In genomic region chr4:153008578-153009199, GRCh38 we compare ENCODE assay signal across 10 cellular contexts.
DNase-seq lines count a peak whose midpoint lies in the region; ATAC-seq and TF ChIP-seq lines count a peak whose summit lies in the region.
"Had no signal": no experiment of that assay in that cellular context is flagged by ENCODE, and none has a peak within 500 bp of the region (broad histone marks: within the 10 kb centered on the region; RNA-seq: fewer than 3 reads in every experiment).

No MANE protein-coding gene starts in this region.

- in situ Hi-C loops in transverse colon (cut with MboI; ENCODE audit: low pct_ligation_motif_present in 1 of 4, low pct_unique_long_range_greater_than_20kb in 1 of 4, low sequenced_read_pairs in 3 of 4): no loop called here

- TF ChIP-seq POLR2A in suprapubic skin (IDR thresholded peaks at IDR 0.05) (no peak), transverse colon (IDR thresholded peaks at IDR 0.05) (no peak)

- H3K4me3 ChIP-seq in suprapubic skin (no peak overlapping the region), transverse colon (no peak overlapping the region)
- H3K4me3 ChIP-seq: A549 had no signal

- H3K4me1 ChIP-seq in suprapubic skin (peaks cover 7% of the 10 kb centered on the region), transverse colon (no peaks in the 10 kb centered on the region)
- H3K4me1 ChIP-seq: A549 had no signal

- ATAC-seq in GM19372 (IDR thresholded peaks at IDR 0.05; ENCODE audit: low read depth, unreplicated experiment) (peak; percentile 61), HG02623 (IDR thresholded peaks at IDR 0.05; ENCODE audit: unreplicated experiment) (peak; percentile 73), HG03469 (IDR thresholded peaks at IDR 0.05; ENCODE audit: unreplicated experiment) (peak; percentile 67), HG02642 (IDR thresholded peaks at IDR 0.05; ENCODE audit: poor library complexity, unreplicated experiment) (no peak)
- ATAC-seq: A549 had no signal

- H3K27ac ChIP-seq in suprapubic skin: no peak overlapping the region
- H3K27ac ChIP-seq in transverse colon: no peak overlapping the region
- H3K27ac ChIP-seq: A549 had no signal

- WGBS in suprapubic skin: 85% methylated on average over 15 of the region's 15 CpGs
- WGBS in transverse colon (ENCODE audit: low coverage in 1 of 2), 2 donors: 78 to 85% methylated on average over 9 to 15 of the region's 15 CpGs

- TF ChIP-seq CTCF in GM10248 (IDR thresholded peaks at IDR 0.05; ENCODE audit: control extremely low read depth, extremely low read depth, low read depth, missing control alignments) (no peak), suprapubic skin (IDR thresholded peaks at IDR 0.05) (no peak), transverse colon (IDR thresholded peaks at IDR 0.05) (no peak)

- H3K36me3 ChIP-seq in suprapubic skin (no peaks in the 10 kb centered on the region), transverse colon (no peaks in the 10 kb centered on the region)

- H3K27me3 ChIP-seq in suprapubic skin: no peaks in the 10 kb centered on the region
- no peaks in the 10 kb centered on the region for H3K27me3 ChIP-seq in transverse colon

- intact Hi-C loops in transverse colon (cut with DNase I; ENCODE audit: low total_unique reads): no loop called here

- H3K9me3 ChIP-seq in suprapubic skin: no peaks in the 10 kb centered on the region
- H3K9me3 ChIP-seq in transverse colon: no peaks in the 10 kb centered on the region
- H3K9me3 ChIP-seq: A549 had no signal

- TF ChIP-seq EP300 in suprapubic skin (IDR thresholded peaks at IDR 0.05) (no peak), transverse colon (IDR thresholded peaks at IDR 0.05; ENCODE audit: low read depth) (no peak)

- CTCF ChIA-PET in GM10248 (lab: Yijun Ruan, JAX): interaction anchor here (2.2 kb wide), 1 partner anchor 11 kb away, joined by 6 read pairs; no protein-coding TSS in a partner anchor

- POLR2A ChIA-PET in GM10248 (lab: Yijun Ruan, JAX): no interaction called here

- DNase-seq in GM10248 (ENCODE audit: extremely low spot score): peak; percentile 52
- DNase-seq in suprapubic skin (ENCODE audit: low spot score in 2 of 2): no peak
- DNase-seq in activated T-cell treated with anti-CD3 and anti-CD28 coated beads, Interleukin-2, amount 50 U/mL, for 1 hour: no peak
- DNase-seq in transverse colon: no peak
- DNase-seq: activated naive CD8-positive, alpha-beta T cell treated with anti-CD3 and anti-CD28 coated beads, Interleukin-2, amount 10 ng/mL, durations not matched to agents 7 days and 5 days had no signal
